In genomic region chr1:244837597-244838258, GRCh38 we compare ENCODE assay signal across 7 cellular contexts. TPM values are rescaled to one million over a fixed set of nuclear protein-coding genes. Genes with fewer than 3 reads are reported as not detected.
A peak's percentile ranks its signal among the peaks of the same experiment; 100 is the strongest.
DNase-seq lines count a peak whose midpoint lies in the region; ATAC-seq, FAIRE-seq and TF ChIP-seq lines count a peak whose summit lies in the region.

No MANE protein-coding gene starts in this region.

- H3K4me1 ChIP-seq in parathyroid adenoma (peaks cover 3% of the 10 kb centered on the region), tibial nerve (peaks cover 0 to 58% (median 10%) of the 10 kb centered on the region in 4 donors)

- peak overlapping the region; percentile 81 for H3K4me3 Mint-ChIP-seq in MCF 10A (ENCODE audit: unreplicated experiment)

- no peaks in the 10 kb centered on the region for H3K27me3 Mint-ChIP-seq in MCF 10A (ENCODE audit: insufficient read depth, unreplicated experiment)

- H3K27ac ChIP-seq in parathyroid adenoma (peak overlapping the region; percentile 12), tibial nerve (peak overlapping the region in 2 of 4 donors; percentile 99 to 100)

- H3K79me2 ChIP-seq in parathyroid adenoma = no peaks in the 10 kb centered on the region

- FAIRE-seq in HTR-8/SVneo (lab: Jason Lieb, UNC) = no peak

- peak overlapping the region; percentile 31; the same call in 1 of the 2 replicates for H3K4me3 ChIP-seq in GM06990 (replicated peaks; ENCODE audit: low read depth, low read length)
- no peak overlapping the region for H3K4me3 ChIP-seq in parathyroid adenoma (ENCODE audit: low read depth, low read length)
- H3K4me3 ChIP-seq in tibial nerve = no peak overlapping the region

- H3K27me3 ChIP-seq in GM06990 (replicated peaks; ENCODE audit: control insufficient read depth, insufficient read depth, low read length) (no peaks in the 10 kb centered on the region), parathyroid adenoma (ENCODE audit: control insufficient read depth, insufficient read depth, low read length) (no peaks in the 10 kb centered on the region), tibial nerve (no peaks in the 10 kb centered on the region)

- no peak for ATAC-seq in GM19397 (IDR thresholded peaks at IDR 0.05; ENCODE audit: unreplicated experiment)

- TF ChIP-seq CTCF in GM06990 (IDR thresholded peaks at IDR 0.05; ENCODE audit: insufficient read depth, low read length, poor library complexity, severe bottlenecking) (no peak), MCF 10A (IDR thresholded peaks at IDR 0.05; ENCODE audit: unreplicated experiment) (no peak), parathyroid adenoma (IDR thresholded peaks at IDR 0.05) (no peak), tibial nerve (IDR thresholded peaks at IDR 0.05) (no peak)

- intact Hi-C loops in MCF 10A (cut with micrococcal nuclease) = loop anchor here (10.0 kb wide), 1 partner anchor 383 kb away; the partner anchor contains the start of gene ADSS2

- no peak overlapping the region for H3K4me2 ChIP-seq in parathyroid adenoma (ENCODE audit: low read length)

- no peak overlapping the region for H2AFZ ChIP-seq in parathyroid adenoma

- 81 to 83% methylated on average over 5 of the region's 5 CpGs for WGBS in tibial nerve, 2 donors

- H3K27ac Mint-ChIP-seq in MCF 10A (ENCODE audit: low read depth, unreplicated experiment) = peak overlapping the region; percentile 99

- BruUV-seq in MCF 10A (replicated peaks; lab: Mats Ljungman, UMichigan) = no TSS peak

- TF ChIP-seq POLR2A in tibial nerve (IDR thresholded peaks at IDR 0.05) = no peak

- CTCF ChIA-PET in MCF 10A (lab: Yijun Ruan, JAX) = interaction anchor here (0.5 to 5.7 kb wide), 11 partner anchors 10 to 234 kb away, joined by 3 to 52 read pairs (median 5); partner anchors contain the start of gene HNRNPU

- no peak overlapping the region for H3K9ac ChIP-seq in parathyroid adenoma

- peaks cover 40% of the 10 kb centered on the region for H3K4me1 Mint-ChIP-seq in MCF 10A (ENCODE audit: insufficient read depth, unreplicated experiment)

- peaks cover 87% of the 10 kb centered on the region for H3K36me3 Mint-ChIP-seq in MCF 10A (ENCODE audit: insufficient read depth, unreplicated experiment)

- H3K9me3 Mint-ChIP-seq in MCF 10A (ENCODE audit: unreplicated experiment) = no peaks in the 10 kb centered on the region

- POLR2A ChIA-PET in MCF 10A (lab: Yijun Ruan, JAX) = interaction anchor here (0.6 to 24.3 kb wide), 11 partner anchors 8 to 1644 kb away, joined by 3 to 1456 read pairs (median 17); partner anchors contain the start of genes ADSS2, DESI2 and HNRNPU

- peak in 1 of 2 donors; percentile 36 for TF ChIP-seq EP300 in tibial nerve (IDR thresholded peaks at IDR 0.05)

- H3K36me3 ChIP-seq in GM06990 (ENCODE audit: control insufficient read depth, insufficient read depth, low read length) = no peaks in the 10 kb centered on the region; the same call in none of the 2 replicates
- H3K36me3 ChIP-seq in parathyroid adenoma (ENCODE audit: control insufficient read depth, insufficient read depth, low read length) = no peaks in the 10 kb centered on the region
- H3K36me3 ChIP-seq in tibial nerve = peaks cover 0 to 33% (median 0%) of the 10 kb centered on the region in 3 donors

- no peak for DNase-seq in GM06990 (ENCODE audit: extremely low read depth, insufficient read length)
- peak; percentile 51 for DNase-seq in NAMALWA (ENCODE audit: low spot score)
- DNase-seq in MCF 10A (ENCODE audit: unreplicated experiment) = peak; percentile 67
- no peak for DNase-seq in HTR-8/SVneo (ENCODE audit: insufficient read length, low spot score)
- no peak for DNase-seq in tibial nerve (ENCODE audit: low spot score in 2 of 2)

- H3K9me3 ChIP-seq in parathyroid adenoma (ENCODE audit: control insufficient read depth, low read length) = no peaks in the 10 kb centered on the region
- H3K9me3 ChIP-seq in tibial nerve = no peaks in the 10 kb centered on the region

RNA-seq across cellular contexts. Expression of gene COX20, which starts 2.3 kb away (rescaled TPM):
- 44.6 and 46.1 TPM in 2 replicates for total RNA-seq in MCF 10A (2022)
- 10 to 100 TPM; 20.2 to 44.4 (median 39.5) TPM for total RNA-seq in tibial nerve

RNA-seq across cellular contexts. Expression of gene HNRNPU, which starts 26.6 kb away (rescaled TPM):
- 454 and 572 TPM in 2 replicates for total RNA-seq in MCF 10A (2022)
- total RNA-seq in tibial nerve = 100 to 1,000 TPM; 344 to 503 (median 410) TPM

Comparison
In these comparisons a context has a peak if more than half of its experiments do, and no peak if none do; other contexts are left out.
1. DNase-seq: peak in NAMALWA (single experiment) and MCF 10A (single experiment); none in GM06990 (single experiment), HTR-8/SVneo (single experiment) and tibial nerve (0 of 2).